ENCODE assay signal across 8 cellular contexts in genomic region chr5:87400305-87400899, GRCh38. TPM values are rescaled to one million over a fixed set of nuclear protein-coding genes. Genes with fewer than 3 reads are reported as not detected.
DNase-seq lines count a peak whose midpoint lies in the region; ATAC-seq and TF ChIP-seq lines count a peak whose summit lies in the region.

No MANE protein-coding gene starts in this region.

- ATAC-seq in GM19395 (IDR thresholded peaks at IDR 0.05; ENCODE audit: unreplicated experiment): peak; percentile 82
- peak; percentile 72 for ATAC-seq in HG03442 (IDR thresholded peaks at IDR 0.05; ENCODE audit: unreplicated experiment)

- H2AFZ ChIP-seq in osteoblast (ENCODE audit: low read length): no peak overlapping the region

- peaks cover 8% of the 10 kb centered on the region for H3K4me1 ChIP-seq in osteoblast (ENCODE audit: insufficient read depth, low read length)

- DNase-seq in D341Med (ENCODE audit: low spot score): peak; percentile 35
- DNase-seq in RKO (ENCODE audit: low spot score): peak; percentile 79
- DNase-seq in epithelial cell of proximal tubule (ENCODE audit: low read depth): no peak
- DNase-seq in osteoblast (ENCODE audit: insufficient read length, low spot score, missing footprints): peak; percentile 70
- no peak for DNase-seq in T1000 (lab: John Stamatoyannopoulos, UW)
- DNase-seq in activated effector memory CD4-positive, alpha-beta T cell treated with Interleukin-2 at 50 U/mL for 16 hours: no peak

- H3K4me3 ChIP-seq in epithelial cell of proximal tubule (ENCODE audit: low read depth, low read length) (no peak overlapping the region), osteoblast (ENCODE audit: insufficient read depth, low read length) (no peak overlapping the region)

- H3K36me3 ChIP-seq in osteoblast (ENCODE audit: insufficient read depth, low read length): peaks cover 78% of the 10 kb centered on the region

- TF ChIP-seq CTCF in epithelial cell of proximal tubule (conservative IDR thresholded peaks at IDR 0.05; ENCODE audit: low read depth, low read length): peak; percentile 61
- peak; percentile 66 for TF ChIP-seq CTCF in osteoblast (IDR thresholded peaks at IDR 0.05; ENCODE audit: extremely low read depth, low read depth, low read length)

- no peak overlapping the region for H3K4me2 ChIP-seq in osteoblast (ENCODE audit: insufficient read depth, low read length)

- H3K27me3 ChIP-seq in osteoblast (ENCODE audit: insufficient read depth, low read length): no peaks in the 10 kb centered on the region

- H3K79me2 ChIP-seq in osteoblast (ENCODE audit: insufficient read depth, low read length): peaks cover 15% of the 10 kb centered on the region

- no peaks in the 10 kb centered on the region for H3K9me3 ChIP-seq in osteoblast (ENCODE audit: low read depth, low read length)

- no peak overlapping the region for H3K27ac ChIP-seq in osteoblast (ENCODE audit: low read depth, low read length)

- no peaks in the 10 kb centered on the region for H4K20me1 ChIP-seq in osteoblast (ENCODE audit: insufficient read depth, low read length)

RNA-seq across cellular contexts. Expression of gene CCNH, which starts 12.3 kb away (rescaled TPM):
- total RNA-seq in epithelial cell of proximal tubule (61.7 and 62.0 TPM in 2 replicates), osteoblast (74.3 and 80.3 TPM in 2 replicates)

Comparison
In these comparisons a context has a peak if more than half of its experiments do, and no peak if none do; other contexts are left out.
1. DNase-seq: peak in D341Med (single experiment), RKO (single experiment) and osteoblast (single experiment); none in epithelial cell of proximal tubule (single experiment), T1000 (single experiment) and activated effector memory CD4-positive, alpha-beta T cell treated with Interleukin-2 at 50 U/mL for 16 hours (single experiment).